ENCODE assay signal across 23 cellular contexts in genomic region chr4:52032005-52032404, GRCh38. TPM values are rescaled to one million over a fixed set of nuclear protein-coding genes. Genes with fewer than 3 reads are reported as not detected.
"Had no signal": no experiment of that assay in that cellular context is flagged by ENCODE, and none has a peak within 500 bp of the region (broad histone marks: within the 10 kb centered on the region; RNA-seq: fewer than 3 reads in every experiment).

No MANE protein-coding gene starts in this region.

- H3K27me3 Mint-ChIP-seq: activated CD4-positive, alpha-beta T cell treated with anti-CD3 and anti-CD28 coated beads, Interleukin-2, amount 10 ng/mL, durations not matched to agents 7 days and 5 days; activated naive CD4-positive, alpha-beta T cell treated with anti-CD3 and anti-CD28 coated beads, Interleukin-2, amount 10 ng/mL, durations not matched to agents 7 days and 5 days; activated naive CD8-positive, alpha-beta T cell treated with anti-CD3 and anti-CD28 coated beads, Interleukin-2, amount 50 U/mL, for 24 hours; brain; stimulated activated naive CD8-positive, alpha-beta T cell treated with anti-CD3 and anti-CD28 coated beads, Interleukin-15, Interleukin-2, amounts not matched to agents 100 ng/mL and 50 ng/mL, for 24 hours had no signal

- ATAC-seq: activated CD4-positive, CD25-positive, alpha-beta regulatory T cell treated with anti-CD3 and anti-CD28 coated beads, Interleukin-2, amount 50 U/mL, for 24 hours; activated naive CD8-positive, alpha-beta T cell treated with anti-CD3 and anti-CD28 coated beads, Interleukin-2, amount 50 U/mL, for 24 hours; gastrocnemius medialis; left lung had no signal

- H3K27ac Mint-ChIP-seq: activated CD4-positive, alpha-beta T cell treated with anti-CD3 and anti-CD28 coated beads, Interleukin-2, amount 10 ng/mL, durations not matched to agents 7 days and 5 days; activated naive CD4-positive, alpha-beta T cell treated with anti-CD3 and anti-CD28 coated beads, Interleukin-2, amount 10 ng/mL, durations not matched to agents 7 days and 5 days; activated naive CD8-positive, alpha-beta T cell treated with anti-CD3 and anti-CD28 coated beads, Interleukin-2, amount 50 U/mL, for 24 hours; mesothelial cell of epicardium; nephron; stimulated activated naive CD8-positive, alpha-beta T cell treated with anti-CD3 and anti-CD28 coated beads, Interleukin-15, Interleukin-2, amounts not matched to agents 100 ng/mL and 50 ng/mL, for 24 hours; T-helper 2 cell treated with Interferon-gamma antibody and Interleukin-4, amounts not matched to agents 5 μg/mL and 100 μg/mL, for 36 hours had no signal

- H3K4me3 Mint-ChIP-seq: activated CD4-positive, alpha-beta T cell treated with anti-CD3 and anti-CD28 coated beads, Interleukin-2, amount 10 ng/mL, durations not matched to agents 7 days and 5 days; activated naive CD4-positive, alpha-beta T cell treated with anti-CD3 and anti-CD28 coated beads, Interleukin-2, amount 10 ng/mL, durations not matched to agents 7 days and 5 days; activated naive CD8-positive, alpha-beta T cell treated with anti-CD3 and anti-CD28 coated beads, Interleukin-2, amount 50 U/mL, for 24 hours; mesothelial cell of epicardium; nephron; stimulated activated naive CD8-positive, alpha-beta T cell treated with anti-CD3 and anti-CD28 coated beads, Interleukin-15, Interleukin-2, amounts not matched to agents 100 ng/mL and 50 ng/mL, for 24 hours; T-helper 2 cell treated with Interferon-gamma antibody and Interleukin-4, amounts not matched to agents 5 μg/mL and 100 μg/mL, for 36 hours had no signal

- DNase-seq: activated CD4-positive, alpha-beta T cell treated with anti-CD3 and anti-CD28 coated beads, Interleukin-2, amount 10 ng/mL, durations not matched to agents 7 days and 5 days; activated CD8-positive, alpha-beta memory T cell treated with anti-CD3 and anti-CD28 coated beads for 24 hours; activated CD8-positive, alpha-beta memory T cell treated with anti-CD3 and anti-CD28 coated beads, Interleukin-2, amount 50 U/mL, for 48 hours; activated effector memory CD4-positive, alpha-beta T cell treated with Interleukin-2 at 50 U/mL for 16 hours; activated naive CD4-positive, alpha-beta T cell treated with anti-CD3 and anti-CD28 coated beads, Interleukin-2, amount 10 ng/mL, durations not matched to agents 7 days and 5 days; activated naive CD8-positive, alpha-beta T cell treated with anti-CD3 and anti-CD28 coated beads, Interleukin-2, amount 50 U/mL, for 24 hours; activated T-cell treated with anti-CD3 and anti-CD28 coated beads, Interleukin-2, amount 50 U/mL, for 48 hours; anterior cingulate cortex; caudate nucleus; dorsolateral prefrontal cortex; gastrocnemius medialis; head of caudate nucleus; kidney; left lung; stimulated activated CD4-positive, alpha-beta T cell treated with anti-CD3 and anti-CD28 coated beads, Interleukin-2, amount 100 ng/mL, for 24 hours; trophoblast cell had no signal

- H3K9me3 Mint-ChIP-seq: activated CD4-positive, alpha-beta T cell treated with anti-CD3 and anti-CD28 coated beads, Interleukin-2, amount 10 ng/mL, durations not matched to agents 7 days and 5 days; activated naive CD4-positive, alpha-beta T cell treated with anti-CD3 and anti-CD28 coated beads, Interleukin-2, amount 10 ng/mL, durations not matched to agents 7 days and 5 days; activated naive CD8-positive, alpha-beta T cell treated with anti-CD3 and anti-CD28 coated beads, Interleukin-2, amount 50 U/mL, for 24 hours; brain; mesothelial cell of epicardium; nephron; stimulated activated naive CD8-positive, alpha-beta T cell treated with anti-CD3 and anti-CD28 coated beads, Interleukin-15, Interleukin-2, amounts not matched to agents 100 ng/mL and 50 ng/mL, for 24 hours; T-helper 2 cell treated with Interferon-gamma antibody and Interleukin-4, amounts not matched to agents 5 μg/mL and 100 μg/mL, for 36 hours had no signal

RNA-seq across cellular contexts. Expression of gene LRRC66, which starts 11.8 kb away (rescaled TPM):
- total RNA-seq: lung microvascular endothelial cell had no signal
